Comparison of ENCODE assay signal across 10 cellular contexts in genomic region chr1:63281753-63282152, GRCh38. TPM values are rescaled to one million over a fixed set of nuclear protein-coding genes. Genes with fewer than 3 reads are reported as not detected.
"Had no signal": no experiment of that assay in that cellular context is flagged by ENCODE, and none has a peak within 500 bp of the region (broad histone marks: within the 10 kb centered on the region; RNA-seq: fewer than 3 reads in every experiment).

No MANE protein-coding gene starts in this region.

- FAIRE-seq: HepG2, HTR-8/SVneo, K562 had no signal

- H3K27ac ChIP-seq: HL-60, KMS-11 had no signal

- H3K4me3 Mint-ChIP-seq: IgD-negative memory B cell had no signal

- H3K27ac Mint-ChIP-seq: IgD-negative memory B cell had no signal

- H3K4me3 ChIP-seq: K562 had no signal

- H3K4me2 ChIP-seq: KMS-11 had no signal

- DNase-seq: IMR-90, KBM-7, KG1 had no signal

- ATAC-seq: HepG2, K562 had no signal

- H3K9ac ChIP-seq: KMS-11 had no signal

RNA-seq across cellular contexts. Expression of gene FOXD3, which starts 40.6 kb away (rescaled TPM):
- total RNA-seq: HepG2, HT-29, IMR-90 had no signal
- polyA plus RNA-seq: HepG2, IgD-negative memory B cell, IMR-90 had no signal
